Comparison of ENCODE assay signal across 29 cellular contexts in genomic region chr3:46707601-46708011, GRCh38. TPM values are rescaled to one million over a fixed set of nuclear protein-coding genes. Genes with fewer than 3 reads are reported as not detected.
DNase-seq lines count a peak whose midpoint lies in the region; ATAC-seq and TF ChIP-seq lines count a peak whose summit lies in the region.
"Had no signal": no experiment of that assay in that cellular context is flagged by ENCODE, and none has a peak within 500 bp of the region (broad histone marks: within the 10 kb centered on the region; RNA-seq: fewer than 3 reads in every experiment).

No MANE protein-coding gene starts in this region.

- no peak overlapping the region for H2AFZ ChIP-seq in neuronal stem cell (ENCODE audit: low read length)
- H2AFZ ChIP-seq: hepatocyte had no signal

- CTCF ChIA-PET in activated CD4-positive, alpha-beta T cell treated with anti-CD3 and anti-CD28 coated beads for 36 hours (lab: Charles Lee) = interaction anchor here (0.9 to 3.4 kb wide), 4 partner anchors 78 to 206 kb away, joined by 3 to 13 read pairs (median 8); no protein-coding TSS in a partner anchor

- no peak overlapping the region for H3K18ac ChIP-seq in neuronal stem cell (ENCODE audit: low read length)

- no peak overlapping the region for H4K91ac ChIP-seq in neuronal stem cell (ENCODE audit: low read depth, low read length, poor library complexity)

- no peak overlapping the region for H3K14ac ChIP-seq in neuronal stem cell (ENCODE audit: low read length)

- no peak overlapping the region for H2BK120ac ChIP-seq in neuronal stem cell (ENCODE audit: low read depth, low read length)

- ATAC-seq in activated CD4-positive, alpha-beta T cell treated with anti-CD3 and anti-CD28 coated beads for 36 hours = no peak
- no peak for ATAC-seq in heart right ventricle
- ATAC-seq: activated CD4-positive, CD25-positive, alpha-beta regulatory T cell treated with anti-CD3 and anti-CD28 coated beads, Interleukin-2, amount 50 U/mL, for 24 hours; activated CD8-positive, alpha-beta T cell treated with anti-CD3 and anti-CD28 coated beads, Interleukin-2, amount 10 ng/mL, durations not matched to agents 7 days and 5 days; activated naive CD4-positive, alpha-beta T cell treated with anti-CD3 and anti-CD28 coated beads, Interleukin-2, amount 50 U/mL, for 72 hours; left colon; PC-3 had no signal

- TF ChIP-seq CTCF in heart right ventricle (IDR thresholded peaks at IDR 0.05) (no peak), uterus (IDR thresholded peaks at IDR 0.05) (no peak)

- H2AK5ac ChIP-seq in neuronal stem cell (ENCODE audit: low read depth, low read length) = peak overlapping the region; percentile 86

- H2BK15ac ChIP-seq in neuronal stem cell (ENCODE audit: low read length) = no peak overlapping the region

- no peaks in the 10 kb centered on the region for H3K79me1 ChIP-seq in neuronal stem cell (ENCODE audit: low read depth, low read length)

- WGBS in heart right ventricle, 2 donors = 90 to 92% methylated on average over 7 of the region's 7 CpGs
- no CpG with 5 or more reads among the region's 7 CpGs for WGBS in neuronal stem cell (ENCODE audit: extremely low coverage in 2 of 2, insufficient read length in 2 of 2, insufficient replicate concordance in 1 of 2), 2 donors

- H3K27me3 ChIP-seq in heart right ventricle = peaks cover 0 to 12% (median 0%) of the 10 kb centered on the region in 7 donors
- peaks cover 0 to 11% (median 2%) of the 10 kb centered on the region in 3 experiments for H3K27me3 ChIP-seq in neuronal stem cell (ENCODE audit: control insufficient read depth in 3 of 3, insufficient read depth in 3 of 3, low read depth in 1 of 3, low read length in 3 of 3)
- no peaks in the 10 kb centered on the region for H3K27me3 ChIP-seq in uterus
- H3K27me3 ChIP-seq: hepatocyte, tibial nerve had no signal

- no peak overlapping the region for H3K4me2 ChIP-seq in neuronal stem cell (ENCODE audit: insufficient read depth, low read length, poor library complexity, severe bottlenecking)
- H3K4me2 ChIP-seq: hepatocyte had no signal

- no peaks in the 10 kb centered on the region for H3K36me3 Mint-ChIP-seq in activated CD4-positive, alpha-beta T cell treated with anti-CD3 and anti-CD28 coated beads for 36 hours (ENCODE audit: low read depth)
- H3K36me3 Mint-ChIP-seq: activated naive CD4-positive, alpha-beta T cell treated with anti-CD3 and anti-CD28 coated beads, Interleukin-2, amount 50 U/mL, for 72 hours had no signal

- no peaks in the 10 kb centered on the region for H3K27me3 Mint-ChIP-seq in activated CD4-positive, alpha-beta T cell treated with anti-CD3 and anti-CD28 coated beads for 36 hours

- H2BK5ac ChIP-seq in neuronal stem cell (ENCODE audit: low read length) = no peak overlapping the region

- H3K23ac ChIP-seq in neuronal stem cell (ENCODE audit: low read depth, low read length, poor library complexity) = no peak overlapping the region

- no peak overlapping the region for H3K4me3 ChIP-seq in heart right ventricle
- H3K4me3 ChIP-seq in neuronal stem cell (ENCODE audit: low read length in 2 of 2) = no peak overlapping the region
- no peak overlapping the region for H3K4me3 ChIP-seq in uterus
- H3K4me3 ChIP-seq: hepatocyte, tibial nerve had no signal

- H2BK12ac ChIP-seq in neuronal stem cell (ENCODE audit: low read length) = no peak overlapping the region

- POLR2A ChIA-PET in activated CD4-positive, alpha-beta T cell treated with anti-CD3 and anti-CD28 coated beads for 36 hours (lab: Charles Lee) = no interaction called here

- H3K4me1 Mint-ChIP-seq in activated CD4-positive, alpha-beta T cell treated with anti-CD3 and anti-CD28 coated beads for 36 hours = no peaks in the 10 kb centered on the region

- H3K4me3 Mint-ChIP-seq in activated CD4-positive, alpha-beta T cell treated with anti-CD3 and anti-CD28 coated beads for 36 hours = no peak overlapping the region
- H3K4me3 Mint-ChIP-seq: activated CD8-positive, alpha-beta T cell treated with anti-CD3 and anti-CD28 coated beads, Interleukin-2, amount 10 ng/mL, durations not matched to agents 7 days and 5 days; H9; neural crest cell had no signal

- no peak overlapping the region for H3K27ac Mint-ChIP-seq in activated CD4-positive, alpha-beta T cell treated with anti-CD3 and anti-CD28 coated beads for 36 hours
- H3K27ac Mint-ChIP-seq: activated CD8-positive, alpha-beta T cell treated with anti-CD3 and anti-CD28 coated beads, Interleukin-2, amount 10 ng/mL, durations not matched to agents 7 days and 5 days; activated naive CD4-positive, alpha-beta T cell treated with anti-CD3 and anti-CD28 coated beads, Interleukin-2, amount 50 U/mL, for 72 hours; H9; progenitor cell of endocrine pancreas had no signal

- no peaks in the 10 kb centered on the region for H3K9me3 Mint-ChIP-seq in activated CD4-positive, alpha-beta T cell treated with anti-CD3 and anti-CD28 coated beads for 36 hours (ENCODE audit: low read depth)
- H3K9me3 Mint-ChIP-seq: activated naive CD4-positive, alpha-beta T cell treated with anti-CD3 and anti-CD28 coated beads, Interleukin-2, amount 50 U/mL, for 72 hours; H9; neural crest cell had no signal

- no peak for TF ChIP-seq POLR2A in uterus (IDR thresholded peaks at IDR 0.05)

- H3K9ac ChIP-seq in neuronal stem cell (ENCODE audit: low read depth, low read length, poor library complexity) = peak overlapping the region; percentile 22

- no peak overlapping the region for H4K8ac ChIP-seq in neuronal stem cell (ENCODE audit: low read depth, low read length)

- no peaks in the 10 kb centered on the region for H3K36me3 ChIP-seq in heart right ventricle
- no peaks in the 10 kb centered on the region for H3K36me3 ChIP-seq in neuronal stem cell (replicated peaks in 1 of 2; ENCODE audit: control insufficient read depth in 2 of 2, insufficient read depth in 2 of 2, low read length in 2 of 2)
- H3K36me3 ChIP-seq in uterus = no peaks in the 10 kb centered on the region
- H3K36me3 ChIP-seq: tibial nerve had no signal

- H3K27ac ChIP-seq in heart right ventricle (no peak overlapping the region), neuronal stem cell (replicated peaks; ENCODE audit: low read length) (no peak overlapping the region), uterus (no peak overlapping the region)
- H3K27ac ChIP-seq: hepatocyte, tibial nerve had no signal

- H3K4me1 ChIP-seq in heart right ventricle (peaks cover 0 to 9% (median 3%) of the 10 kb centered on the region in 9 donors), neuronal stem cell (ENCODE audit: control insufficient read depth in 2 of 2, insufficient read depth in 1 of 2, low read depth in 1 of 2, low read length in 2 of 2) (peaks cover 0 to 9% of the 10 kb centered on the region in 2 donors), uterus (no peaks in the 10 kb centered on the region)

- intact Hi-C loops in activated CD4-positive, alpha-beta T cell treated with anti-CD3 and anti-CD28 coated beads for 36 hours (cut with DNase I, micrococcal nuclease) = loop anchor here in 1 of 2 experiments (10.0 kb wide), 1 partner anchor 137 kb away; no protein-coding TSS in a partner anchor
- intact Hi-C loops in cardiac septum (cut with DNase I) (loop anchor here (2.0 to 10.0 kb wide), 2 partner anchors 189 to 287 kb away; no protein-coding TSS in a partner anchor), heart right ventricle (cut with DNase I) (loop anchor here in 9 of 10 donors (5.0 to 10.0 kb wide), 5 partner anchors 140 to 617 kb away; no protein-coding TSS in a partner anchor), uterus (cut with DNase I; ENCODE audit: low total_unique reads) (loop anchor here (5.0 to 10.0 kb wide), 2 partner anchors 200 to 627 kb away; no protein-coding TSS in a partner anchor)

- H3K4ac ChIP-seq in neuronal stem cell (ENCODE audit: low read length) = no peak overlapping the region

- H3K9me3 ChIP-seq in heart right ventricle (no peaks in the 10 kb centered on the region), neuronal stem cell (replicated peaks in 1 of 2; ENCODE audit: control insufficient read depth in 2 of 2, insufficient read depth in 1 of 2, low read depth in 1 of 2, low read length in 2 of 2) (no peaks in the 10 kb centered on the region), uterus (no peaks in the 10 kb centered on the region)
- H3K9me3 ChIP-seq: tibial nerve had no signal

- DNase-seq in activated CD4-positive, alpha-beta T cell treated with anti-CD3 and anti-CD28 coated beads for 36 hours = peak; percentile 2
- no peak for DNase-seq in activated CD4-positive, alpha-beta T cell treated with anti-CD3 and anti-CD28 coated beads, Interleukin-2, amount 50 U/mL, for 1 hour
- DNase-seq in cardiac septum (ENCODE audit: low spot score) (peak; percentile 60), heart right ventricle (no peak), neuronal stem cell (ENCODE audit: low spot score) (no peak), uterus (peak; percentile 6 to 11), NCI-H748 (lab: John Stamatoyannopoulos, UW; ENCODE audit: unreplicated experiment) (no peak), SHP77 treated with DMSO at 0.1 percent for 48 hours (lab: John Stamatoyannopoulos, UW) (no peak)
- DNase-seq: activated CD8-positive, alpha-beta T cell treated with anti-CD3 and anti-CD28 coated beads, Interleukin-2, amount 10 ng/mL, durations not matched to agents 7 days and 5 days; anterior cingulate cortex; H9; Karpas-422; mesenchymal stem cell; NCI-H2029 treated with DMSO at 0.1 percent for 48 hours; NCI-H526; PC-3; stimulated activated CD4-positive, alpha-beta T cell treated with anti-CD3 and anti-CD28 coated beads, Interleukin-4, amount 100 ng/mL, for 4 hours; T-helper 2 cell had no signal

RNA-seq across cellular contexts. Expression of gene TMIE, which starts 6.4 kb away (rescaled TPM):
- 1 to 10 TPM; 1.5 to 1.6 TPM for total RNA-seq in activated CD4-positive, alpha-beta T cell treated with anti-CD3 and anti-CD28 coated beads for 36 hours
- 0.51 TPM for total RNA-seq in cardiac septum
- 1 to 10 TPM in 1 of 10 donors, under 1 TPM in 8, not detected in 1; 0.21 to 1.1 (median 0.48) TPM for total RNA-seq in heart right ventricle
- 1 to 10 TPM in 1 of 2 donors, under 1 TPM in 1; 0.39 to 1.2 TPM for polyA plus RNA-seq in heart right ventricle
- 0.26 TPM for polyA plus RNA-seq in neuronal stem cell (2013, experiment 1 of 2)
- 0.30 TPM for polyA plus RNA-seq in neuronal stem cell (2013, experiment 2 of 2)
- 1 to 10 TPM in 2 of 4 donors, under 1 TPM in 1, not detected in 1; 0.41 to 2.1 (median 1.6) TPM for total RNA-seq in uterus
- total RNA-seq: G401, neural crest cell had no signal

RNA-seq across cellular contexts. Expression of gene PRSS50, which starts 10.1 kb away (rescaled TPM):
- total RNA-seq in activated CD4-positive, alpha-beta T cell treated with anti-CD3 and anti-CD28 coated beads for 36 hours = not detected
- 0.78 TPM for total RNA-seq in cardiac septum
- under 1 TPM in 8 of 10 donors, not detected in 2; 0.09 to 0.37 (median 0.25) TPM for total RNA-seq in heart right ventricle
- polyA plus RNA-seq in heart right ventricle = under 1 TPM; 0.43 to 0.88 TPM
- polyA plus RNA-seq in neuronal stem cell (2013, experiment 1 of 2) = 0.64 TPM
- polyA plus RNA-seq in neuronal stem cell (2013, experiment 2 of 2) = 0.57 TPM
- under 1 TPM in 2 of 4 donors, not detected in 2; 0.21 to 0.55 TPM for total RNA-seq in uterus
- total RNA-seq: activated CD8-positive, alpha-beta T cell treated with anti-CD3 and anti-CD28 coated beads, Interleukin-2, amount 10 ng/mL, durations not matched to agents 7 days and 5 days; activated naive CD4-positive, alpha-beta T cell treated with anti-CD3 and anti-CD28 coated beads, Interleukin-2, amount 50 U/mL, for 72 hours; bronchial epithelial cell; endothelial cell of umbilical vein; frontal cortex; G401; left colon; PC-3 had no signal
- polyA plus RNA-seq: endothelial cell of umbilical vein had no signal

RNA-seq across cellular contexts. Expression of gene ALS2CL, which starts 14.1 kb away (rescaled TPM):
- total RNA-seq in activated CD4-positive, alpha-beta T cell treated with anti-CD3 and anti-CD28 coated beads for 36 hours = 1 to 10 TPM; 3.2 to 3.3 TPM
- total RNA-seq in cardiac septum = 32.5 TPM
- total RNA-seq in heart right ventricle = 10 to 100 TPM; 16.3 to 41.6 (median 21.6) TPM
- 100 to 1,000 TPM in 1 of 2 donors, 10 to 100 TPM in 1; 15.6 to 102 TPM for polyA plus RNA-seq in heart right ventricle
- 0.78 TPM for polyA plus RNA-seq in neuronal stem cell (2013, experiment 1 of 2)
- 0.60 TPM for polyA plus RNA-seq in neuronal stem cell (2013, experiment 2 of 2)
- total RNA-seq in uterus = 10 to 100 TPM; 15.7 to 75.3 (median 31.5) TPM

Comparison
In these comparisons a context has a peak if more than half of its experiments do, and no peak if none do; other contexts are left out.
1. DNase-seq: peak in activated CD4-positive, alpha-beta T cell treated with anti-CD3 and anti-CD28 coated beads for 36 hours (single experiment), cardiac septum (single experiment) and uterus (2 of 2); none in activated CD4-positive, alpha-beta T cell treated with anti-CD3 and anti-CD28 coated beads, Interleukin-2, amount 50 U/mL, for 1 hour (single experiment), heart right ventricle (0 of 2), neuronal stem cell (single experiment), NCI-H748 (single experiment) and SHP77 treated with DMSO at 0.1 percent for 48 hours (single experiment).